10 cellular contexts compared by ENCODE assay signal in the genomic region with DNA sequence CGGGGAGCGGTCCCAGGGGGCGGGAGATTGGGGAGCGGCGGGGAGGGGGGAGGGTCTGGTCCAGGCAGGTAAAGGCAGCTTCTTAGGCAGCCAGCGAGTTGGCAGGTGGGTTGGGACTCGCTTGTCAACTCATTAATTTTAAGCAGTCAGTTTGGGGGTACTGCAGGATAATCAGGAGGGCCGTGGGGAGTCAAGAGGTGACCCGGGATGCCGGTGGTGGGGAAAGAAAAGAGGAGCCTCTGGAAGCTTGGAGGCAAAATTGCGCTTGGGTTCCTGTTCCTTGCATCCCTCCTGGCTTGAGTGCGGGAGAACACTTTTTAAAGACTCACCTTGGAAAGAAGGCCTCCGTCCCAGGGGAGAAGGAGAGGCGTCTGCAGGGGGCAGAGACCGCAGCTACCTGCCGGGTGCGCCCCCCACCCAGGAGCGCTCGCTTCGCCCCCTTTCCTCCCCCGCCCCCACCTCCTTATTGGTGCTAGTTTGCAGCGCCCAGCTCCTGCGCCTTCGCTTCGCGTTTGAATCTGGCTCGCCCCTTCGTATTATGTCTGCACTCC. TPM values are rescaled to one million over a fixed set of nuclear protein-coding genes. Genes with fewer than 3 reads are reported as not detected.
DNase-seq lines count a peak whose midpoint lies in the region; ATAC-seq, FAIRE-seq and TF ChIP-seq lines count a peak whose summit lies in the region.
"Had no signal": no experiment of that assay in that cellular context is flagged by ENCODE, and none has a peak within 500 bp of the region (broad histone marks: within the 10 kb centered on the region; RNA-seq: fewer than 3 reads in every experiment).

A gene with protein sequence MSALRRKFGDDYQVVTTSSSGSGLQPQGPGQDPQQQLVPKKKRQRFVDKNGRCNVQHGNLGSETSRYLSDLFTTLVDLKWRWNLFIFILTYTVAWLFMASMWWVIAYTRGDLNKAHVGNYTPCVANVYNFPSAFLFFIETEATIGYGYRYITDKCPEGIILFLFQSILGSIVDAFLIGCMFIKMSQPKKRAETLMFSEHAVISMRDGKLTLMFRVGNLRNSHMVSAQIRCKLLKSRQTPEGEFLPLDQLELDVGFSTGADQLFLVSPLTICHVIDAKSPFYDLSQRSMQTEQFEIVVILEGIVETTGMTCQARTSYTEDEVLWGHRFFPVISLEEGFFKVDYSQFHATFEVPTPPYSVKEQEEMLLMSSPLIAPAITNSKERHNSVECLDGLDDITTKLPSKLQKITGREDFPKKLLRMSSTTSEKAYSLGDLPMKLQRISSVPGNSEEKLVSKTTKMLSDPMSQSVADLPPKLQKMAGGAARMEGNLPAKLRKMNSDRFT (plus strand): TSS at position 458 of the 551 bp plus-strand sequence. CDS start 81 bp downstream, at position 539.

- peak within 1 kb of the TSS; percentile 81 for H3K4me3 Mint-ChIP-seq in astrocyte (ENCODE audit: unreplicated experiment)

- no peaks in the 10 kb centered on the region for H4K20me1 ChIP-seq in astrocyte (ENCODE audit: insufficient read depth, low read length)

- H3K36me3 ChIP-seq in HUES48 (ENCODE audit: control insufficient read depth, insufficient read depth, low read length) = no peaks in the 10 kb centered on the region
- no peaks in the 10 kb centered on the region for H3K36me3 ChIP-seq in astrocyte (ENCODE audit: insufficient read depth, low read length)
- H3K36me3 ChIP-seq in small intestine (ENCODE audit: control insufficient read depth in 2 of 2, insufficient read depth in 2 of 2, low read length in 2 of 2) = no peaks in the 10 kb centered on the region

- no peak within 1 kb of the TSS for H3K27ac ChIP-seq in HUES48 (ENCODE audit: low read depth, low read length)
- H3K27ac ChIP-seq in astrocyte (ENCODE audit: low read depth, low read length) = no peak within 1 kb of the TSS
- peak within 1 kb of the TSS; percentile 79 to 89 for H3K27ac ChIP-seq in small intestine (ENCODE audit: low read depth in 1 of 2, low read length in 1 of 2)

- no peaks in the 10 kb centered on the region for H3K9me3 ChIP-seq in HUES48 (ENCODE audit: control insufficient read depth, insufficient read depth, low read length)
- H3K9me3 ChIP-seq in astrocyte (ENCODE audit: insufficient read depth, low read depth, low read length) = no peaks in the 10 kb centered on the region
- no peaks in the 10 kb centered on the region for H3K9me3 ChIP-seq in small intestine (ENCODE audit: control insufficient read depth, low read depth)

- H3K9me3 Mint-ChIP-seq in astrocyte (ENCODE audit: unreplicated experiment) = peaks cover 6% of the 10 kb centered on the region

- ATAC-seq in left lobe of liver (peak; percentile 31), HG03521 (IDR thresholded peaks at IDR 0.05; ENCODE audit: unreplicated experiment) (no peak), GM18868 (IDR thresholded peaks at IDR 0.05; ENCODE audit: unreplicated experiment) (no peak)

- H2AFZ ChIP-seq in astrocyte (ENCODE audit: low read depth, low read length) = peak within 1 kb of the TSS; percentile 81

- H3K27me3 ChIP-seq in HUES48 (ENCODE audit: control insufficient read depth, insufficient read depth, low read length) (peaks cover 56% of the 10 kb centered on the region), astrocyte (ENCODE audit: insufficient read depth, low read length) (peaks cover 28% of the 10 kb centered on the region), small intestine (ENCODE audit: control insufficient read depth in 2 of 2, insufficient read depth in 2 of 2, low read length in 2 of 2) (no peaks in the 10 kb centered on the region)

- H3K4me1 ChIP-seq in HUES48 (ENCODE audit: control insufficient read depth, insufficient read depth, low read length) = peaks cover 3% of the 10 kb centered on the region; the same call in 1 of the 2 replicates
- H3K4me1 ChIP-seq in astrocyte (ENCODE audit: insufficient read depth, low read length) = peaks cover 4% of the 10 kb centered on the region
- H3K4me1 ChIP-seq in small intestine (ENCODE audit: control insufficient read depth in 2 of 2, insufficient read depth in 1 of 2, low read depth in 1 of 2, low read length in 1 of 2) = no peaks in the 10 kb centered on the region

- H3K27me3 Mint-ChIP-seq in astrocyte (ENCODE audit: low read depth, unreplicated experiment) = peaks cover 40% of the 10 kb centered on the region

- peak within 1 kb of the TSS; percentile 71 for H3K4me3 ChIP-seq in HUES48 (ENCODE audit: low read depth, low read length)
- H3K4me3 ChIP-seq in astrocyte (ENCODE audit: insufficient read depth, low read depth, low read length) = peak within 1 kb of the TSS; percentile 41
- H3K4me3 ChIP-seq in small intestine (ENCODE audit: low read depth in 1 of 2, low read length in 2 of 2) = peak within 1 kb of the TSS; percentile 11 to 72

- WGBS in small intestine, 3 donors = 1 to 7% (median 2%) methylated on average over 26 to 28 of the region's 28 CpGs

- TF ChIP-seq CTCF in astrocyte (IDR thresholded peaks at IDR 0.05; ENCODE audit: insufficient read depth, low read depth, low read length) = no peak

- H3K9ac ChIP-seq in HUES48 (ENCODE audit: low read depth, low read length) (no peak within 1 kb of the TSS), astrocyte (ENCODE audit: low read length) (no peak within 1 kb of the TSS)

- H3K79me2 ChIP-seq in astrocyte (ENCODE audit: insufficient read depth, low read length) = no peaks in the 10 kb centered on the region

- no peak for DNase-seq in astrocyte (ENCODE audit: low read depth)
- no peak for DNase-seq in left lobe of liver (ENCODE audit: low spot score)
- peak; percentile 24 for DNase-seq in small intestine
- DNase-seq in NOMO-1 treated with dmso at 0.1 percent for 144 hours (lab: John Stamatoyannopoulos, UW; ENCODE audit: unreplicated experiment) = no peak
- no peak for DNase-seq in activated effector memory CD4-positive, alpha-beta T cell treated with Interleukin-2 at 50 U/mL for 16 hours

- FAIRE-seq in astrocyte (lab: Jason Lieb, UNC) = no peak
- no peak for FAIRE-seq in small intestine (lab: Jason Lieb, UNC)

- H3K36me3 Mint-ChIP-seq in astrocyte (ENCODE audit: low read depth, unreplicated experiment) = no peaks in the 10 kb centered on the region

- H3K4me2 ChIP-seq in astrocyte (ENCODE audit: low read length) = peak within 1 kb of the TSS; percentile 84

- H3K4me1 Mint-ChIP-seq in astrocyte (ENCODE audit: low read depth, unreplicated experiment) = peaks cover 2% of the 10 kb centered on the region

- H3K27ac Mint-ChIP-seq in astrocyte (ENCODE audit: unreplicated experiment) = no peak within 1 kb of the TSS

RNA-seq across cellular contexts. Expression of the gene that starts here (rescaled TPM):
- total RNA-seq in astrocyte (not detected in 2 replicates), left lobe of liver (0.78 TPM)
- polyA plus RNA-seq in small intestine = 1 to 10 TPM; 3.0 to 6.5 (median 4.9) TPM
- total RNA-seq: lung microvascular endothelial cell; T-helper 1 cell treated with Interleukin-12 subunit alpha and Interleukin-12 subunit beta and Interleukin-4 antibody, amounts not matched to agents 30 ng/mL and 1 ng/mL, for 36 hours had no signal

Comparison
In these comparisons a context has a peak if more than half of its experiments do, and no peak if none do; other contexts are left out.
1. Peak in ATAC-seq in left lobe of liver; RNA of the gene not detected or under 1 TPM.
2. H3K27ac ChIP-seq: peak in small intestine (2 of 2); none in HUES48 (single experiment) and astrocyte (single experiment).
3. Peak in every context shown above with its lines, with median percentiles within 50 percentile points of each other: H3K4me3 ChIP-seq.